Comparison of ENCODE assay signal across 8 cellular contexts in the genomic region with DNA sequence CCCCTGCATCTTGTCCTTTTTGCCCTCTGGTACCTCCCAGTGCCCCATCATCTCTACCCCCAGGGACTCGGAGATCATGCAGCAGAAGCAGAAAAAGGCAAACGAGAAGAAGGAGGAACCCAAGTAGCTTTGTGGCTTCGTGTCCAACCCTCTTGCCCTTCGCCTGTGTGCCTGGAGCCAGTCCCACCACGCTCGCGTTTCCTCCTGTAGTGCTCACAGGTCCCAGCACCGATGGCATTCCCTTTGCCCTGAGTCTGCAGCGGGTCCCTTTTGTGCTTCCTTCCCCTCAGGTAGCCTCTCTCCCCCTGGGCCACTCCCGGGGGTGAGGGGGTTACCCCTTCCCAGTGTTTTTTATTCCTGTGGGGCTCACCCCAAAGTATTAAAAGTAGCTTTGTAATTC. TPM values are rescaled to one million over a fixed set of nuclear protein-coding genes. Genes with fewer than 3 reads are reported as not detected.
A peak's percentile ranks its signal among the peaks of the same experiment; 100 is the strongest.
DNase-seq lines count a peak whose midpoint lies in the region; ATAC-seq lines count a peak whose summit lies in the region.
"Had no signal": no experiment of that assay in that cellular context is flagged by ENCODE, and none has a peak within 500 bp of the region (broad histone marks: within the 10 kb centered on the region; RNA-seq: fewer than 3 reads in every experiment).

No MANE protein-coding gene starts in this region.

- H3K27me3 ChIP-seq in HUES64 (ENCODE audit: insufficient read depth, low read length), result no peaks in the 10 kb centered on the region
- no peaks in the 10 kb centered on the region for H3K27me3 ChIP-seq in iPS-20b (ENCODE audit: insufficient read depth, low read length)

- 92% methylated on average over 10 of the region's 10 CpGs for WGBS in HUES64

- peaks cover 48% of the 10 kb centered on the region for H3K4me1 Mint-ChIP-seq in stimulated activated naive CD8-positive, alpha-beta T cell treated with anti-CD3 and anti-CD28 coated beads, Interleukin-15, amount 100 ng/mL, for 72 hours

- peaks cover 44% of the 10 kb centered on the region for H3K36me3 ChIP-seq in HUES64 (ENCODE audit: insufficient read depth, low read length)
- H3K36me3 ChIP-seq in iPS-20b (ENCODE audit: insufficient read depth, low read depth, low read length), result peaks cover 42% of the 10 kb centered on the region

- H3K27ac ChIP-seq in HUES64 (ENCODE audit: low read depth, low read length) (no peak overlapping the region), iPS-20b (ENCODE audit: low read length) (no peak overlapping the region)

- no peaks in the 10 kb centered on the region for H3K27me3 Mint-ChIP-seq in stimulated activated naive CD8-positive, alpha-beta T cell treated with anti-CD3 and anti-CD28 coated beads, Interleukin-15, amount 100 ng/mL, for 72 hours

- no peaks in the 10 kb centered on the region for H3K9me3 Mint-ChIP-seq in activated naive CD4-positive, alpha-beta T cell treated with anti-CD3 and anti-CD28 coated beads, Interleukin-2, amount 50 U/mL, for 72 hours
- H3K9me3 Mint-ChIP-seq in stimulated activated naive CD8-positive, alpha-beta T cell treated with anti-CD3 and anti-CD28 coated beads, Interleukin-15, amount 100 ng/mL, for 72 hours, result no peaks in the 10 kb centered on the region

- H3K9me3 ChIP-seq in HUES64 (ENCODE audit: insufficient read depth, low read depth, low read length) (no peaks in the 10 kb centered on the region), iPS-20b (ENCODE audit: insufficient read depth, low read depth, low read length) (no peaks in the 10 kb centered on the region)

- 0 out of 2 replicates have a peak overlapping the region, but pooled peaks have one; percentile 97 for H3K9ac ChIP-seq in HUES64 (ENCODE audit: low read depth, low read length)
- H3K9ac ChIP-seq in iPS-20b (ENCODE audit: low read depth, low read length), result peak overlapping the region; percentile 100; the same call in 1 of the 2 replicates

- peak overlapping the region; percentile 98 to 100 for H3K27ac Mint-ChIP-seq in activated naive CD4-positive, alpha-beta T cell treated with anti-CD3 and anti-CD28 coated beads, Interleukin-2, amount 50 U/mL, for 72 hours
- H3K27ac Mint-ChIP-seq in stimulated activated naive CD8-positive, alpha-beta T cell treated with anti-CD3 and anti-CD28 coated beads, Interleukin-15, amount 100 ng/mL, for 72 hours, result peak overlapping the region; percentile 7 to 79

- peaks cover 38 to 45% of the 10 kb centered on the region in 2 donors for H3K36me3 Mint-ChIP-seq in activated naive CD4-positive, alpha-beta T cell treated with anti-CD3 and anti-CD28 coated beads, Interleukin-2, amount 50 U/mL, for 72 hours

- no peak for ATAC-seq in activated naive CD4-positive, alpha-beta T cell treated with anti-CD3 and anti-CD28 coated beads, Interleukin-2, amount 50 U/mL, for 72 hours
- no peak for ATAC-seq in stimulated activated naive CD8-positive, alpha-beta T cell treated with anti-CD3 and anti-CD28 coated beads, Interleukin-15, amount 100 ng/mL, for 72 hours
- no peak for ATAC-seq in HG03565 (IDR thresholded peaks at IDR 0.05; ENCODE audit: unreplicated experiment)

- no peak for DNase-seq in activated naive CD4-positive, alpha-beta T cell treated with anti-CD3 and anti-CD28 coated beads, Interleukin-2, amount 50 U/mL, for 72 hours (ENCODE audit: low spot score in 2 of 2)
- DNase-seq in stimulated activated naive CD8-positive, alpha-beta T cell treated with anti-CD3 and anti-CD28 coated beads, Interleukin-15, amount 100 ng/mL, for 72 hours, result no peak
- DNase-seq in HK-2 (ENCODE audit: unreplicated experiment) (no peak), GDM1 (lab: John Stamatoyannopoulos, UW) (no peak)

- peak overlapping the region; percentile 96 to 97 for H3K4me3 Mint-ChIP-seq in stimulated activated naive CD8-positive, alpha-beta T cell treated with anti-CD3 and anti-CD28 coated beads, Interleukin-15, amount 100 ng/mL, for 72 hours

- H3K4me3 ChIP-seq in HUES64 (ENCODE audit: low read length), result peak overlapping the region; percentile 98
- peak overlapping the region; percentile 99 for H3K4me3 ChIP-seq in iPS-20b (ENCODE audit: low read length)

- H3K4me1 ChIP-seq in HUES64 (ENCODE audit: insufficient read depth, low read length), result peaks cover 32% of the 10 kb centered on the region
- H3K4me1 ChIP-seq in iPS-20b (ENCODE audit: insufficient read depth, low read length), result peaks cover 33% of the 10 kb centered on the region

RNA-seq across cellular contexts. Expression of gene SERF2, which starts 1.5 kb away (rescaled TPM):
- 576 TPM for polyA plus RNA-seq in HUES64 (2013, experiment 1 of 2)
- 606 TPM for polyA plus RNA-seq in HUES64 (2013, experiment 2 of 2)
- total RNA-seq in activated naive CD4-positive, alpha-beta T cell treated with anti-CD3 and anti-CD28 coated beads, Interleukin-2, amount 50 U/mL, for 72 hours, result 100 to 1,000 TPM; 714 to 722 TPM

RNA-seq across cellular contexts. Expression of gene SERINC4, which starts 6.4 kb away (rescaled TPM):
- not detected for polyA plus RNA-seq in HUES64 (2013, experiment 1 of 2)
- polyA plus RNA-seq in HUES64 (2013, experiment 2 of 2), result not detected
- under 1 TPM; 0.31 to 0.61 TPM for total RNA-seq in activated naive CD4-positive, alpha-beta T cell treated with anti-CD3 and anti-CD28 coated beads, Interleukin-2, amount 50 U/mL, for 72 hours
- total RNA-seq: lung microvascular endothelial cell had no signal

RNA-seq across cellular contexts. Expression of gene HYPK, which starts 6.8 kb away (rescaled TPM):
- 11.9 TPM for polyA plus RNA-seq in HUES64 (2013, experiment 1 of 2)
- polyA plus RNA-seq in HUES64 (2013, experiment 2 of 2), result 8.7 TPM
- 10 to 100 TPM; 11.6 to 35.2 TPM for total RNA-seq in activated naive CD4-positive, alpha-beta T cell treated with anti-CD3 and anti-CD28 coated beads, Interleukin-2, amount 50 U/mL, for 72 hours

RNA-seq across cellular contexts. Expression of gene ELL3, which starts 16.9 kb away (rescaled TPM):
- polyA plus RNA-seq in HUES64 (2013, experiment 1 of 2), result 2.4 TPM
- polyA plus RNA-seq in HUES64 (2013, experiment 2 of 2), result 2.9 TPM
- total RNA-seq in activated naive CD4-positive, alpha-beta T cell treated with anti-CD3 and anti-CD28 coated beads, Interleukin-2, amount 50 U/mL, for 72 hours, result 1 to 10 TPM; 4.5 to 9.3 TPM

RNA-seq across cellular contexts. Expression of gene MFAP1, which starts 30.8 kb away (rescaled TPM):
- polyA plus RNA-seq in HUES64 (2013, experiment 1 of 2), result 32.9 TPM
- polyA plus RNA-seq in HUES64 (2013, experiment 2 of 2), result 37.7 TPM
- total RNA-seq in activated naive CD4-positive, alpha-beta T cell treated with anti-CD3 and anti-CD28 coated beads, Interleukin-2, amount 50 U/mL, for 72 hours, result 10 to 100 TPM; 48.5 to 50.2 TPM
